1 cellular context compared by ENCODE assay signal in the genomic region with DNA sequence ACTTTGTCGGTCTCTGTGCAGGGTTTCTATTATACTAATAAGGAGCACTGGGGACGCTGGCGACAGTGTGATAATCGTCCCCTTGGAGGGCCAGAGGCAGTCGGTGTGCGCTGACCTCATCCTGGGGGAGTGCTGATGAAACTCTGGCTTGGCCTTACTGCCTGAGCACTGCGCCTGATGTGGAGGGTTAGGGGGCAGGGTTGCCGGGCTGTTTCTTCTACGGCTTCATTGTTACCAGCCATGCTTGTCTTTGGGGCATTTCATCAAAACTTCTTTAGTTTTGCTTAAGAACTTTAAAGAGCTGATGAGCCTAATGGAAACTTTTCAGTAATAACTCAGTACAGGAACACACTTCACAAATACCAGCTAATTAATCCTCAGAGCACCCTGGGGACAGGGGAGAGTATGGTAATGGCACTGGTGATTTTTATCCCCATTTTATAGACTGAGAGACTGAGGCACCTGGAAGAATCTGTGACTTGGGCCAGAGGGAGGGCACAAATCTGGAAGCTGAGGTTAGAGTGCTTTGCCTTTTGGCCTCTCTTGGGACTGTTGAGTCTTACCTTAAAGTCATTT.
TF ChIP-seq lines count a peak whose summit lies in the region.

No MANE protein-coding gene starts in this region.

TF ChIP-seq in K562, 482 proteins besides CTCF, POLR2A, EP300 and RAD21 (continued from another document and continues in another):
- TF ChIP-seq, protein P1, sequence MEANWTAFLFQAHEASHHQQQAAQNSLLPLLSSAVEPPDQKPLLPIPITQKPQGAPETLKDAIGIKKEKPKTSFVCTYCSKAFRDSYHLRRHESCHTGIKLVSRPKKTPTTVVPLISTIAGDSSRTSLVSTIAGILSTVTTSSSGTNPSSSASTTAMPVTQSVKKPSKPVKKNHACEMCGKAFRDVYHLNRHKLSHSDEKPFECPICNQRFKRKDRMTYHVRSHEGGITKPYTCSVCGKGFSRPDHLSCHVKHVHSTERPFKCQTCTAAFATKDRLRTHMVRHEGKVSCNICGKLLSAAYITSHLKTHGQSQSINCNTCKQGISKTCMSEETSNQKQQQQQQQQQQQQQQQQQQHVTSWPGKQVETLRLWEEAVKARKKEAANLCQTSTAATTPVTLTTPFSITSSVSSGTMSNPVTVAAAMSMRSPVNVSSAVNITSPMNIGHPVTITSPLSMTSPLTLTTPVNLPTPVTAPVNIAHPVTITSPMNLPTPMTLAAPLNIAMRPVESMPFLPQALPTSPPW (CRISPR knock-in tag; IDR thresholded peaks at IDR 0.05): no peak
- TF ChIP-seq C11orf30 (IDR thresholded peaks at IDR 0.05; ENCODE audit: low read depth) (no peak), SNRNP70 (optimal IDR thresholded peaks at IDR 0.05; ENCODE audit: low read depth, low read length) (no peak), ZNF778 (CRISPR knock-in tag; IDR thresholded peaks at IDR 0.05) (no peak), CBX5 (IDR thresholded peaks at IDR 0.05; ENCODE audit: borderline replicate concordance, low read depth) (no peak), HMGN3 (IDR thresholded peaks at IDR 0.05; ENCODE audit: borderline replicate concordance, extremely low read depth, insufficient read length, low read depth, low read length) (no peak), ILF3 (IDR thresholded peaks at IDR 0.05; ENCODE audit: borderline replicate concordance) (no peak), CHCHD3 (CRISPR knock-in tag; IDR thresholded peaks at IDR 0.05) (no peak), MEIS2 (IDR thresholded peaks at IDR 0.05; ENCODE audit: partially characterized antibody) (no peak), BCOR (IDR thresholded peaks at IDR 0.05) (peak; percentile 98), ZNF551 (CRISPR knock-in tag; IDR thresholded peaks at IDR 0.05) (no peak), FOXJ3 (CRISPR knock-in tag; IDR thresholded peaks at IDR 0.05) (no peak), XRCC5 (IDR thresholded peaks at IDR 0.05; ENCODE audit: low read depth, low read length) (0 out of 2 replicates have a peak, but pooled peaks have one; percentile 19), ZNF75A (CRISPR knock-in tag; IDR thresholded peaks at IDR 0.05) (no peak), TCFL5 (CRISPR knock-in tag; conservative IDR thresholded peaks at IDR 0.05) (no peak), MTA3 (IDR thresholded peaks at IDR 0.05; ENCODE audit: borderline replicate concordance) (no peak), GABPA (tag; conservative IDR thresholded peaks at IDR 0.05; ENCODE audit: low read depth) (no peak), TOE1 (IDR thresholded peaks at IDR 0.05; ENCODE audit: borderline replicate concordance) (peak; percentile 48; the same call in 1 of the 2 replicates), TOE1 (CRISPR knock-in tag; IDR thresholded peaks at IDR 0.05; ENCODE audit: borderline replicate concordance, low read depth) (no peak), RBM34 (IDR thresholded peaks at IDR 0.05; ENCODE audit: borderline replicate concordance, insufficient read depth, low read length) (no peak), TBP (optimal IDR thresholded peaks at IDR 0.05; ENCODE audit: low read depth, low read length) (no peak), HDAC3 (IDR thresholded peaks at IDR 0.05; ENCODE audit: borderline replicate concordance, partially characterized antibody) (no peak), RBM25 (IDR thresholded peaks at IDR 0.05; ENCODE audit: low read depth, low read length, severe bottlenecking) (peak; percentile 99), ZNF384 (IDR thresholded peaks at IDR 0.05; ENCODE audit: low read depth, low read length) (no peak), ZNF143 (CRISPR knock-in tag; IDR thresholded peaks at IDR 0.05) (no peak), ZNF583 (CRISPR knock-in tag; IDR thresholded peaks at IDR 0.05) (no peak), ZNF644 (tag; IDR thresholded peaks at IDR 0.05; ENCODE audit: low read depth) (no peak), EHMT2 (IDR thresholded peaks at IDR 0.05) (no peak; the same call in 1 of the 2 replicates), ZNF696 (CRISPR knock-in tag; conservative IDR thresholded peaks at IDR 0.05) (no peak), FOSL1 (tag; conservative IDR thresholded peaks at IDR 0.05) (no peak), CEBPB (tag; IDR thresholded peaks at IDR 0.05) (peak; percentile 21; the same call in 1 of the 2 replicates), NCOA4 (IDR thresholded peaks at IDR 0.05; ENCODE audit: partially characterized antibody) (no peak), ZNF668 (CRISPR knock-in tag; IDR thresholded peaks at IDR 0.05) (no peak), ZKSCAN3 (CRISPR knock-in tag; IDR thresholded peaks at IDR 0.05) (no peak), SMAD2 (IDR thresholded peaks at IDR 0.05; ENCODE audit: low read depth, low read length) (no peak), KLF16 (IDR thresholded peaks at IDR 0.05) (no peak), ZEB2 (IDR thresholded peaks at IDR 0.05) (no peak), HNRNPL (IDR thresholded peaks at IDR 0.05; ENCODE audit: low read depth, low read length) (no peak), OTX1 (CRISPR knock-in tag; IDR thresholded peaks at IDR 0.05) (no peak), BDP1 (IDR thresholded peaks at IDR 0.05; ENCODE audit: insufficient read depth, insufficient read length) (no peak), ZBTB8A (IDR thresholded peaks at IDR 0.05; ENCODE audit: partially characterized antibody) (no peak), CXXC5 (CRISPR knock-in tag; IDR thresholded peaks at IDR 0.05) (peak; percentile 71), ETV1 (tag; conservative IDR thresholded peaks at IDR 0.05; ENCODE audit: low read depth) (0 out of 2 replicates have a peak, but pooled peaks have one; percentile 22), ZC3H11A (IDR thresholded peaks at IDR 0.05; ENCODE audit: low read depth, low read length) (no peak), HDAC8 (tag; IDR thresholded peaks at IDR 0.05) (no peak), HDAC1 (IDR thresholded peaks at IDR 0.05) (no peak), LEF1 (IDR thresholded peaks at IDR 0.05) (peak; percentile 72; the same call in 1 of the 2 replicates)
- TF ChIP-seq, protein P2, sequence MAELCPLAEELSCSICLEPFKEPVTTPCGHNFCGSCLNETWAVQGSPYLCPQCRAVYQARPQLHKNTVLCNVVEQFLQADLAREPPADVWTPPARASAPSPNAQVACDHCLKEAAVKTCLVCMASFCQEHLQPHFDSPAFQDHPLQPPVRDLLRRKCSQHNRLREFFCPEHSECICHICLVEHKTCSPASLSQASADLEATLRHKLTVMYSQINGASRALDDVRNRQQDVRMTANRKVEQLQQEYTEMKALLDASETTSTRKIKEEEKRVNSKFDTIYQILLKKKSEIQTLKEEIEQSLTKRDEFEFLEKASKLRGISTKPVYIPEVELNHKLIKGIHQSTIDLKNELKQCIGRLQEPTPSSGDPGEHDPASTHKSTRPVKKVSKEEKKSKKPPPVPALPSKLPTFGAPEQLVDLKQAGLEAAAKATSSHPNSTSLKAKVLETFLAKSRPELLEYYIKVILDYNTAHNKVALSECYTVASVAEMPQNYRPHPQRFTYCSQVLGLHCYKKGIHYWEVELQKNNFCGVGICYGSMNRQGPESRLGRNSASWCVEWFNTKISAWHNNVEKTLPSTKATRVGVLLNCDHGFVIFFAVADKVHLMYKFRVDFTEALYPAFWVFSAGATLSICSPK (IDR thresholded peaks at IDR 0.05; ENCODE audit: borderline replicate concordance): no peak
- TF ChIP-seq, protein P3, sequence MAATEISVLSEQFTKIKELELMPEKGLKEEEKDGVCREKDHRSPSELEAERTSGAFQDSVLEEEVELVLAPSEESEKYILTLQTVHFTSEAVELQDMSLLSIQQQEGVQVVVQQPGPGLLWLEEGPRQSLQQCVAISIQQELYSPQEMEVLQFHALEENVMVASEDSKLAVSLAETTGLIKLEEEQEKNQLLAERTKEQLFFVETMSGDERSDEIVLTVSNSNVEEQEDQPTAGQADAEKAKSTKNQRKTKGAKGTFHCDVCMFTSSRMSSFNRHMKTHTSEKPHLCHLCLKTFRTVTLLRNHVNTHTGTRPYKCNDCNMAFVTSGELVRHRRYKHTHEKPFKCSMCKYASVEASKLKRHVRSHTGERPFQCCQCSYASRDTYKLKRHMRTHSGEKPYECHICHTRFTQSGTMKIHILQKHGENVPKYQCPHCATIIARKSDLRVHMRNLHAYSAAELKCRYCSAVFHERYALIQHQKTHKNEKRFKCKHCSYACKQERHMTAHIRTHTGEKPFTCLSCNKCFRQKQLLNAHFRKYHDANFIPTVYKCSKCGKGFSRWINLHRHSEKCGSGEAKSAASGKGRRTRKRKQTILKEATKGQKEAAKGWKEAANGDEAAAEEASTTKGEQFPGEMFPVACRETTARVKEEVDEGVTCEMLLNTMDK (IDR thresholded peaks at IDR 0.05; ENCODE audit: borderline replicate concordance, insufficient read depth, low read depth, low read length, poor library complexity, severe bottlenecking): no peak
- TF ChIP-seq, protein P4, sequence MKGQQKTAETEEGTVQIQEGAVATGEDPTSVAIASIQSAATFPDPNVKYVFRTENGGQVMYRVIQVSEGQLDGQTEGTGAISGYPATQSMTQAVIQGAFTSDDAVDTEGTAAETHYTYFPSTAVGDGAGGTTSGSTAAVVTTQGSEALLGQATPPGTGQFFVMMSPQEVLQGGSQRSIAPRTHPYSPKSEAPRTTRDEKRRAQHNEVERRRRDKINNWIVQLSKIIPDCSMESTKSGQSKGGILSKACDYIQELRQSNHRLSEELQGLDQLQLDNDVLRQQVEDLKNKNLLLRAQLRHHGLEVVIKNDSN (CRISPR knock-in tag; IDR thresholded peaks at IDR 0.05): no peak
- TF ChIP-seq, protein P5, sequence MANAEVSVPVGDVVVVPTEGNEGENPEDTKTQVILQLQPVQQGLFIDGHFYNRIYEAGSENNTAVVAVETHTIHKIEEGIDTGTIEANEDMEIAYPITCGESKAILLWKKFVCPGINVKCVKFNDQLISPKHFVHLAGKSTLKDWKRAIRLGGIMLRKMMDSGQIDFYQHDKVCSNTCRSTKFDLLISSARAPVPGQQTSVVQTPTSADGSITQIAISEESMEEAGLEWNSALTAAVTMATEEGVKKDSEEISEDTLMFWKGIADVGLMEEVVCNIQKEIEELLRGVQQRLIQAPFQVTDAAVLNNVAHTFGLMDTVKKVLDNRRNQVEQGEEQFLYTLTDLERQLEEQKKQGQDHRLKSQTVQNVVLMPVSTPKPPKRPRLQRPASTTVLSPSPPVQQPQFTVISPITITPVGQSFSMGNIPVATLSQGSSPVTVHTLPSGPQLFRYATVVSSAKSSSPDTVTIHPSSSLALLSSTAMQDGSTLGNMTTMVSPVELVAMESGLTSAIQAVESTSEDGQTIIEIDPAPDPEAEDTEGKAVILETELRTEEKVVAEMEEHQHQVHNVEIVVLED (CRISPR knock-in tag; IDR thresholded peaks at IDR 0.05): no peak
- TF ChIP-seq, protein P6, sequence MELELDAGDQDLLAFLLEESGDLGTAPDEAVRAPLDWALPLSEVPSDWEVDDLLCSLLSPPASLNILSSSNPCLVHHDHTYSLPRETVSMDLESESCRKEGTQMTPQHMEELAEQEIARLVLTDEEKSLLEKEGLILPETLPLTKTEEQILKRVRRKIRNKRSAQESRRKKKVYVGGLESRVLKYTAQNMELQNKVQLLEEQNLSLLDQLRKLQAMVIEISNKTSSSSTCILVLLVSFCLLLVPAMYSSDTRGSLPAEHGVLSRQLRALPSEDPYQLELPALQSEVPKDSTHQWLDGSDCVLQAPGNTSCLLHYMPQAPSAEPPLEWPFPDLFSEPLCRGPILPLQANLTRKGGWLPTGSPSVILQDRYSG (tag; conservative IDR thresholded peaks at IDR 0.05; ENCODE audit: low read depth): no peak
- TF ChIP-seq, protein P7, sequence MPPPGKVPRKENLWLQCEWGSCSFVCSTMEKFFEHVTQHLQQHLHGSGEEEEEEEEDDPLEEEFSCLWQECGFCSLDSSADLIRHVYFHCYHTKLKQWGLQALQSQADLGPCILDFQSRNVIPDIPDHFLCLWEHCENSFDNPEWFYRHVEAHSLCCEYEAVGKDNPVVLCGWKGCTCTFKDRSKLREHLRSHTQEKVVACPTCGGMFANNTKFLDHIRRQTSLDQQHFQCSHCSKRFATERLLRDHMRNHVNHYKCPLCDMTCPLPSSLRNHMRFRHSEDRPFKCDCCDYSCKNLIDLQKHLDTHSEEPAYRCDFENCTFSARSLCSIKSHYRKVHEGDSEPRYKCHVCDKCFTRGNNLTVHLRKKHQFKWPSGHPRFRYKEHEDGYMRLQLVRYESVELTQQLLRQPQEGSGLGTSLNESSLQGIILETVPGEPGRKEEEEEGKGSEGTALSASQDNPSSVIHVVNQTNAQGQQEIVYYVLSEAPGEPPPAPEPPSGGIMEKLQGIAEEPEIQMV (tag; conservative IDR thresholded peaks at IDR 0.05; ENCODE audit: low read depth): no peak
- TF ChIP-seq, protein P8, sequence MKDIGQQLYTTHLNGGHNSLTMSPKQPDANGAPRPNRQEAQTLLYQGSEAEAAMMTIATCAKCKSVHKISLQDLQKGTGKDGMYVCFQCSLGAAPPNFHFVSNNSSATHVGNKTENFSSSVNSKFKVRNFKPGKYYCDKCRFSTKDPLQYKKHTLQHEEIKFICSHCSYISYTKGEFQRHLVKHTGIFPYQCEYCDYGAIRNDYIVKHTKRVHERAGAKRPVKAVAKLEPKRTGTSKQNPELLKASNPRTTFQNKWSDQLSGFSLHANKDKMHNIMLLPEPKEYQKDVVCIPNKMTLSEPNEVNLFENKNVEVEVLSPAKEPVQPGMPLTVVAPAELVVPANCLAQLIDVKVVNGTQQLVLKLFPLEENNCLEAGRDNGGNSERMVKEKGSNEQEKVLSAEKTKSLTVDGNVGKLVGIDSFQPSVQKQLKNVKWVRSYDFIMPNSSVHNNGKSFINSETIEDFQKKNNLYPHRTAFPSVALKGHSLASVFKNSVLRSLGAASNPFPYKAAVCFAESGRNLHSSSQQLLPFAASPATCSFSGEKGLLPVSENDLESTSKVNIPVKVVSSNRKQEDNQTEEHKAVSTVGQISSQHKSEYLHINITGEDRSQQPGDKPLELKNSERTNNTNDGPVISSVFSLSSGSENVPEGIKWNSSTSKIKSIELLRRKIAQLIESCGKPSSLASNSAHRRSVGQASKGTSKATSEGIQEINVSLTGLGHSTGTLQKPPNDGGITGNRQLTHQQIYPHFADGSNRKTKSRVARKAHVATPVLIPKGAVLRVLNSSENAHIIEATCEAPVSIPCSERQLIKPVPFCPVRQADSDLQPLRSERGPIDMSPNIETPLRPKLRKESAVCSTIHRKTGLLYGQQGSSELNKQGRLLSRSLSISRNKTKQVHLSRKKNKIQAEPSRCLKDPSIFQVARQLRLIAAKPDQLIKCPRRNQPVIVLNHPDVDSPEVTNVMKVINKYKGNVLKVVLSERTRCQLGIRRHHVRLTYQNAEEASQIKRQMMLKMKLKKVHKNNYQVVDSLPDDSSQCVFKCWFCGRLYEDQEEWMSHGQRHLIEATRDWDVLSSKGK (CRISPR knock-in tag; IDR thresholded peaks at IDR 0.05): no peak
